ENCODE assay signal across 26 cellular contexts in genomic region chr9:110871736-110872135, GRCh38.
DNase-seq lines count a peak whose midpoint lies in the region; ATAC-seq, FAIRE-seq and TF ChIP-seq lines count a peak whose summit lies in the region.
"Had no signal": no experiment of that assay in that cellular context is flagged by ENCODE, and none has a peak within 500 bp of the region (broad histone marks: within the 10 kb centered on the region; RNA-seq: fewer than 3 reads in every experiment).

No MANE protein-coding gene starts in this region.

- CTCF ChIA-PET in A549 (lab: Yijun Ruan, JAX) (interaction anchor here (1.2 kb wide), 1 partner anchor 10 kb away, joined by 3 read pairs; no protein-coding TSS in a partner anchor), IMR-90 (lab: Yijun Ruan, JAX) (no interaction called here)

- no peak overlapping the region for H3K4ac ChIP-seq in IMR-90 (ENCODE audit: low read depth, low read length)

- DNase-seq in A549 (ENCODE audit: low read depth in 1 of 2, low spot score in 1 of 2) = no peak
- no peak for DNase-seq in IMR-90
- no peak for DNase-seq in substantia nigra (lab: John Stamatoyannopoulos, UW)
- no peak for DNase-seq in frontal cortex (ENCODE audit: low spot score in 2 of 2)
- DNase-seq: 8988T; ACHN; BE2C; C1 segment of cervical spinal cord; CD4-positive, alpha-beta memory T cell; CD4-positive, CD25-positive, alpha-beta regulatory T cell; CD8-positive, alpha-beta memory T cell; COR-L47; DMS 273 treated with DMSO at 0.1 percent for 48 hours; DMS153; DMS53; DMS79; DND-41; EL; GDM1 had no signal

- H2AK9ac ChIP-seq in IMR-90 (replicated peaks; ENCODE audit: low read depth, low read length, poor library complexity) = no peak overlapping the region

- ATAC-seq in A549 (no peak), IMR-90 (ENCODE audit: low read depth) (no peak), HG02759 (IDR thresholded peaks at IDR 0.05; ENCODE audit: unreplicated experiment) (no peak), HG02678 (IDR thresholded peaks at IDR 0.05; ENCODE audit: unreplicated experiment) (no peak)
- ATAC-seq: GM12878 had no signal

- H3K56ac ChIP-seq in IMR-90 (ENCODE audit: extremely low read depth, insufficient read depth, low read length) = no peak overlapping the region

- POLR2A ChIA-PET in A549 (lab: Yijun Ruan, JAX) = no interaction called here
- POLR2A ChIA-PET in IMR-90 (lab: Charles Lee; ENCODE audit: unreplicated experiment) = no interaction called here

- TF ChIP-seq RAD21 in A549 (conservative IDR thresholded peaks at IDR 0.05 in 1 of 2, IDR thresholded peaks at IDR 0.05 in 1 of 2) (no peak), IMR-90 (IDR thresholded peaks at IDR 0.05; ENCODE audit: low read length) (no peak)

- H2AFZ ChIP-seq in IMR-90 (replicated peaks; ENCODE audit: low read length, poor library complexity) = no peak overlapping the region

- H3K27ac ChIP-seq in A549 (no peak overlapping the region), IMR-90 (ENCODE audit: insufficient read depth, low read length) (no peak overlapping the region), substantia nigra (ENCODE audit: low read depth, low read length, poor library complexity, severe bottlenecking) (peak overlapping the region; percentile 20)
- H3K27ac ChIP-seq: BLaER1 had no signal

- H3K9me1 ChIP-seq in IMR-90 (ENCODE audit: insufficient read depth, low read length) = peaks cover 4% of the 10 kb centered on the region

- no peak overlapping the region for H4K5ac ChIP-seq in IMR-90 (ENCODE audit: low read depth, low read length)

- peaks cover 24% of the 10 kb centered on the region for H3K36me3 ChIP-seq in IMR-90 (ENCODE audit: control insufficient read depth, insufficient read depth, low read length)
- H3K36me3 ChIP-seq: BE2C, BLaER1 had no signal

- no peaks in the 10 kb centered on the region; the same call in 1 of the 2 replicates for H4K20me1 ChIP-seq in IMR-90 (ENCODE audit: insufficient read depth, low read length)
- H4K20me1 ChIP-seq: BLaER1 had no signal

- WGBS in A549 (ENCODE audit: missing lambda C conversion rate) = 80% methylated on average over 1 of the region's 1 CpG
- whole genome bisulfite sequencing in IMR-90 (ENCODE audit: extremely low coverage in 2 of 2, insufficient read length in 1 of 2), 2 experiments = no CpG with 5 or more reads among the region's 1 CpG

- H2BK20ac ChIP-seq in IMR-90 (ENCODE audit: low read depth, low read length) = no peak overlapping the region

- H2BK15ac ChIP-seq in IMR-90 (ENCODE audit: low read depth, low read length) = no peak overlapping the region

- H2BK120ac ChIP-seq in IMR-90 (ENCODE audit: low read depth, low read length) = no peak overlapping the region

- H3K4me3 ChIP-seq in A549 (no peak overlapping the region), IMR-90 (ENCODE audit: insufficient read depth, low read depth, low read length) (no peak overlapping the region)
- H3K4me3 ChIP-seq: BLaER1, GM12878 had no signal

- H3K9ac ChIP-seq in IMR-90 (ENCODE audit: low read depth, low read length) = no peak overlapping the region
- H3K9ac ChIP-seq: BLaER1 had no signal

- H3K4me2 ChIP-seq in A549 (no peak overlapping the region), IMR-90 (ENCODE audit: low read depth, low read length) (no peak overlapping the region)
- H3K4me2 ChIP-seq: BLaER1 had no signal

- intact Hi-C loops in IMR-90 (cut with micrococcal nuclease) = no loop called here

- TF ChIP-seq POLR2A in A549 (IDR thresholded peaks at IDR 0.05; ENCODE audit: low read length) (no peak), IMR-90 (IDR thresholded peaks at IDR 0.05; ENCODE audit: low read depth, low read length) (no peak)

- TF ChIP-seq CTCF in A549 (IDR thresholded peaks at IDR 0.05) (no peak), IMR-90 (conservative IDR thresholded peaks at IDR 0.05; ENCODE audit: low read depth, low read length) (no peak)

- no peak overlapping the region for H3K14ac ChIP-seq in IMR-90 (replicated peaks; ENCODE audit: low read depth, low read length)

- no peak overlapping the region for H4K8ac ChIP-seq in IMR-90 (ENCODE audit: low read depth in 2 of 2, low read length in 2 of 2)

- H3K9me3 ChIP-seq in A549 (no peaks in the 10 kb centered on the region), IMR-90 (ENCODE audit: control insufficient read depth, insufficient read depth, low read length) (no peaks in the 10 kb centered on the region; the same call in 1 of the 2 replicates)
- H3K9me3 ChIP-seq: BE2C, BLaER1 had no signal

- H2AK5ac ChIP-seq in IMR-90 (ENCODE audit: low read depth, low read length) = no peak overlapping the region

- dilution Hi-C loops in IMR-90 (cut with HindIII; ENCODE audit: low sequenced_read_pairs, unreplicated experiment) = no loop called here

- H2BK5ac ChIP-seq in IMR-90 (ENCODE audit: low read depth, low read length, poor library complexity, severe bottlenecking) = no peak overlapping the region

- in situ Hi-C loops in IMR-90 (cut with MboI; ENCODE audit: low sequenced_read_pairs) = no loop called here

- H3K23ac ChIP-seq in IMR-90 (ENCODE audit: low read depth, low read length) = no peak overlapping the region

- peak; percentile 46 for FAIRE-seq in A204.1 (lab: Jason Lieb, UNC)
- no peak for FAIRE-seq in A549 (lab: Jason Lieb, UNC)
- FAIRE-seq in frontal cortex (lab: Jason Lieb, UNC) = no peak
- FAIRE-seq: GM12878, GM12892, GM18507 had no signal

- H3K4me1 ChIP-seq in A549 = no peaks in the 10 kb centered on the region
- peaks cover under 1% of the 10 kb centered on the region; the same call in 1 of the 2 replicates for H3K4me1 ChIP-seq in IMR-90 (ENCODE audit: control insufficient read depth, insufficient read depth, low read length)
- H3K4me1 ChIP-seq: BE2C, BLaER1 had no signal

- no TSS peak for BruUV-seq in IMR-90 (replicated peaks; lab: Mats Ljungman, UMichigan)

- peaks cover 25 to 45% of the 10 kb centered on the region in 2 experiments for H3K79me1 ChIP-seq in IMR-90 (ENCODE audit: low read depth in 1 of 2, low read length in 2 of 2)

- TF ChIP-seq EP300 in A549 (IDR thresholded peaks at IDR 0.05) = no peak

- H4K91ac ChIP-seq in IMR-90 (ENCODE audit: insufficient read depth, low read depth, low read length) = no peak overlapping the region

- no peak overlapping the region for H3K18ac ChIP-seq in IMR-90 (ENCODE audit: low read depth, low read length)

- no peaks in the 10 kb centered on the region for H3K27me3 ChIP-seq in IMR-90 (ENCODE audit: control insufficient read depth, insufficient read depth, low read length)
- H3K27me3 ChIP-seq: BE2C, BLaER1 had no signal

TF ChIP-seq in A549, 52 proteins besides CTCF, POLR2A, EP300 and RAD21:
- TF ChIP-seq MAFK (IDR thresholded peaks at IDR 0.05; ENCODE audit: partially characterized antibody) (peak; percentile 64), ELK1 (IDR thresholded peaks at IDR 0.05; ENCODE audit: low read depth, low read length) (no peak)

TF ChIP-seq in IMR-90, 13 proteins besides CTCF, POLR2A, EP300 and RAD21:
- no peak for TF ChIP-seq RFX5 (IDR thresholded peaks at IDR 0.05; ENCODE audit: low read depth, low read length)
- TF ChIP-seq MAFK (IDR thresholded peaks at IDR 0.05; ENCODE audit: low read depth, low read length) = peak; percentile 68
- no peak for TF ChIP-seq MXI1 (IDR thresholded peaks at IDR 0.05; ENCODE audit: borderline replicate concordance, low read depth, low read length)
- TF ChIP-seq ELK1 (IDR thresholded peaks at IDR 0.05; ENCODE audit: borderline replicate concordance, low read depth, low read length) = no peak
